In the genomic region with DNA sequence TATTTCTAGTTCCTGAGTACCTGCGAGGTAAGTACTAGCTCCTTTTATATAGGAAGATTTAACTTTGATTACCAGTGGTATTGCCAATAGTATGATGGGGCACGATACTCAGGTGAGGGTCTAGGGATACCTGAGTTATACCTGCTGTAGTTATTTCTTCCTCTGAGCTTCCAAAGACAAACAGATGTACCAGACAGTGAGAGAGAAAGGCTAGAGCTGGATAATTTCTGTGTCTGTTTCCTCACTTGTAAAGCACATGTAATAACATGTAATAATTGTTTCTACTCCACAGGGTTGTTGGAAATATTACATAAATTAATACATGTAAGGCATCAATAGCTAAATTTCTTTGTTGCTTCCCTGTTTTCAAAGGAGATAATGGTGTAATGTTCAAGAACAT, we compare ENCODE assay signal across 25 cellular contexts. TPM values are rescaled to one million over a fixed set of nuclear protein-coding genes. Genes with fewer than 3 reads are reported as not detected.
"Had no signal": no experiment of that assay in that cellular context is flagged by ENCODE, and none has a peak within 500 bp of the region (broad histone marks: within the 10 kb centered on the region; RNA-seq: fewer than 3 reads in every experiment).

No MANE protein-coding gene starts in this region.

- H3K36me3 Mint-ChIP-seq: activated naive CD8-positive, alpha-beta T cell; naive B cell; WTC11 had no signal

- H3K36me3 ChIP-seq: adrenal gland, breast epithelium, esophagus squamous epithelium, gastroesophageal sphincter, lower lobe of right lung, suprapubic skin had no signal

- H3K27ac Mint-ChIP-seq: activated naive CD8-positive, alpha-beta T cell; activated T-helper 2 cell treated with anti-CD3 and anti-CD28 coated beads, Interferon-gamma antibody, Interleukin-2, Interleukin-4, amounts not matched to agents 10 μg/mL and 5 μg/mL and 100 μg/mL, durations not matched to agents 14 hours and 24 hours and 36 hours; effector memory CD8-positive, alpha-beta T cell; naive B cell; stimulated activated naive CD8-positive, alpha-beta T cell treated with anti-CD3 and anti-CD28 coated beads, Interleukin-15, amount 100 ng/mL, for 72 hours; type B pancreatic cell; WTC11 had no signal

- H3K27me3 Mint-ChIP-seq: activated naive CD8-positive, alpha-beta T cell; stimulated activated naive CD8-positive, alpha-beta T cell treated with anti-CD3 and anti-CD28 coated beads, Interleukin-15, amount 100 ng/mL, for 72 hours; type B pancreatic cell had no signal

- H3K27ac ChIP-seq: suprapubic skin had no signal

- H3K9me3 Mint-ChIP-seq: activated T-cell treated with anti-CD3 and anti-CD28 coated beads, Interleukin-2, amount 50 U/mL, for 4 hours; activated T-helper 2 cell treated with anti-CD3 and anti-CD28 coated beads, Interferon-gamma antibody, Interleukin-2, Interleukin-4, amounts not matched to agents 10 μg/mL and 5 μg/mL and 100 μg/mL, durations not matched to agents 14 hours and 24 hours and 36 hours; central memory CD8-positive, alpha-beta T cell; effector memory CD8-positive, alpha-beta T cell; stimulated activated naive CD8-positive, alpha-beta T cell treated with anti-CD3 and anti-CD28 coated beads, Interleukin-15, amount 100 ng/mL, for 72 hours; type B pancreatic cell; WTC11 had no signal

- H3K4me1 ChIP-seq: breast epithelium, esophagus squamous epithelium, suprapubic skin had no signal

- DNase-seq: activated naive CD4-positive, alpha-beta T cell; activated T-cell treated with anti-CD3 and anti-CD28 coated beads, Interleukin-2, amount 50 U/mL, for 4 hours; adrenal gland; dorsolateral prefrontal cortex; effector memory CD8-positive, alpha-beta T cell; esophagus squamous epithelium; head of caudate nucleus; left colon; lower lobe of right lung; mucosa of descending colon; naive B cell; occipital lobe; posterior cingulate gyrus; stimulated activated CD4-positive, alpha-beta T cell treated with anti-CD3 and anti-CD28 coated beads, Interleukin-12 subunit alpha, Interleukin-12 subunit beta, amount 100 ng/mL, for 4 hours; stimulated activated naive CD8-positive, alpha-beta T cell treated with anti-CD3 and anti-CD28 coated beads, Interleukin-15, amount 100 ng/mL, for 72 hours had no signal

- H3K4me3 ChIP-seq: adrenal gland, dorsolateral prefrontal cortex, esophagus squamous epithelium, gastroesophageal sphincter, lower lobe of right lung, mucosa of descending colon, suprapubic skin had no signal

- H3K9me3 ChIP-seq: adrenal gland, breast epithelium, esophagus squamous epithelium, gastroesophageal sphincter, lower lobe of right lung, mucosa of descending colon, suprapubic skin had no signal

- ATAC-seq: activated T-cell treated with anti-CD3 and anti-CD28 coated beads, Interleukin-2, amount 50 U/mL, for 4 hours; effector memory CD8-positive, alpha-beta T cell; gastroesophageal sphincter; left colon; lower lobe of right lung; mucosa of descending colon; stimulated activated naive CD8-positive, alpha-beta T cell treated with anti-CD3 and anti-CD28 coated beads, Interleukin-15, amount 100 ng/mL, for 72 hours; WTC11 had no signal

- H3K4me3 Mint-ChIP-seq: activated naive CD8-positive, alpha-beta T cell; activated T-cell treated with anti-CD3 and anti-CD28 coated beads, Interleukin-2, amount 50 U/mL, for 4 hours; central memory CD8-positive, alpha-beta T cell; effector memory CD8-positive, alpha-beta T cell; naive B cell; neural crest cell; stimulated activated naive CD8-positive, alpha-beta T cell treated with anti-CD3 and anti-CD28 coated beads, Interleukin-15, amount 100 ng/mL, for 72 hours; WTC11 had no signal

- H3K27me3 ChIP-seq: adrenal gland, breast epithelium, dorsolateral prefrontal cortex, esophagus squamous epithelium, gastroesophageal sphincter, suprapubic skin had no signal

- H3K4me1 Mint-ChIP-seq: central memory CD8-positive, alpha-beta T cell; naive B cell; stimulated activated naive CD8-positive, alpha-beta T cell treated with anti-CD3 and anti-CD28 coated beads, Interleukin-15, amount 100 ng/mL, for 72 hours had no signal

RNA-seq across cellular contexts. Expression of gene CPED1, which starts 53.7 kb away (rescaled TPM):
- total RNA-seq: activated T-helper 2 cell treated with anti-CD3 and anti-CD28 coated beads, Interferon-gamma antibody, Interleukin-2, Interleukin-4, amounts not matched to agents 10 μg/mL and 5 μg/mL and 100 μg/mL, durations not matched to agents 14 hours and 24 hours and 36 hours; T-helper 2 cell treated with Interferon-gamma antibody and Interleukin-4, amounts not matched to agents 100 ng/mL and 5 ng/mL, for 36 hours had no signal
